ENCODE assay signal across 30 cellular contexts in the genomic region with DNA sequence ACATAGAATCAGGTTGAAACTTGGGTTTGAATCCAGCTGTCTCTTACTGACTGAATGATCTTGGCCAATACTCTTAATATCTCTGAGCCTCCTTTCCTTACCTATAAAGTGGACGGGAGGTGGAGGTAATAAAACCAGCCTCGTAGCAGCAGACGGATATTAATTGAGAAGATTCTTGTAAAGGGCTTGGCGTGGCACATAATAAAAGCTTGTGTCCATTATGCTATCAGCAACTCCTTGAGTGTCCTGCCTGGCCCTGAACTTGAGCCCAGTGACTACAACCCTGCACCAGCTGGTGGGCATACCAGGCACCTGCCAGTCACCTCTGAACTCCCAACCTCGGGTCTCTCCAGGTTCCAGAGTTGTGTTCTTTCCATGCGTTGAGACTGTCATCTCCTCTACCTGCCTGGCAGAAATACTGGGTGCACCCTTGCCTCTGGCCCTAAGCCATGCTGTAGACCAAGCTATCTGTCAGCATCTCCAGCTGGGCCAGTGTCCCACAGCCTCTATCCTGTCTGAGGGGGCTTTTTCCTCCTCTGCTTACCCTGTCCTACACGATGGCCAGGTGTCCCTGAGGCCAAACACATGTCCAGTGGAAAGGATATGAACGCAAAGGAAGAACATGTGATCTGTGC. TPM values are rescaled to one million over a fixed set of nuclear protein-coding genes. Genes with fewer than 3 reads are reported as not detected.
"Had no signal": no experiment of that assay in that cellular context is flagged by ENCODE, and none has a peak within 500 bp of the region (broad histone marks: within the 10 kb centered on the region; RNA-seq: fewer than 3 reads in every experiment).

No MANE protein-coding gene starts in this region.

- H3K27me3 ChIP-seq: hepatocyte, upper lobe of left lung had no signal

- ATAC-seq: sciatic nerve, T-cell had no signal

- H3K9ac ChIP-seq: SK-N-SH had no signal

- FAIRE-seq: endothelial cell of umbilical vein, frontal cortex, TTC549 had no signal

- H3K27ac Mint-ChIP-seq: activated CD4-positive, alpha-beta memory T cell treated with anti-CD3 and anti-CD28 coated beads, Interleukin-2, amount 10 ng/mL, durations not matched to agents 7 days and 5 days; activated naive CD4-positive, alpha-beta T cell treated with anti-CD3 and anti-CD28 coated beads, Interleukin-2, amount 10 ng/mL, durations not matched to agents 7 days and 5 days; activated T-cell treated with anti-CD3 and anti-CD28 coated beads, Interleukin-2, amount 50 U/mL, for 72 hours; nephron progenitor cell; T-cell had no signal

- H3K9me3 Mint-ChIP-seq: activated CD4-positive, alpha-beta memory T cell treated with anti-CD3 and anti-CD28 coated beads, Interleukin-2, amount 10 ng/mL, durations not matched to agents 7 days and 5 days; activated naive CD4-positive, alpha-beta T cell treated with anti-CD3 and anti-CD28 coated beads, Interleukin-2, amount 10 ng/mL, durations not matched to agents 7 days and 5 days; activated T-cell treated with anti-CD3 and anti-CD28 coated beads, Interleukin-2, amount 50 U/mL, for 72 hours; brain; nephron progenitor cell; T-cell had no signal

- H3K36me3 Mint-ChIP-seq: activated naive CD4-positive, alpha-beta T cell treated with anti-CD3 and anti-CD28 coated beads, Interleukin-2, amount 10 ng/mL, durations not matched to agents 7 days and 5 days; brain; T-cell had no signal

- H3K9me3 ChIP-seq: left ventricle myocardium inferior, SK-N-SH, upper lobe of left lung had no signal

- H3K4me3 Mint-ChIP-seq: activated CD4-positive, alpha-beta memory T cell treated with anti-CD3 and anti-CD28 coated beads, Interleukin-2, amount 10 ng/mL, durations not matched to agents 7 days and 5 days; activated naive CD4-positive, alpha-beta T cell treated with anti-CD3 and anti-CD28 coated beads, Interleukin-2, amount 10 ng/mL, durations not matched to agents 7 days and 5 days; activated T-cell treated with anti-CD3 and anti-CD28 coated beads, Interleukin-2, amount 50 U/mL, for 72 hours; brain; nephron progenitor cell; T-cell had no signal

- DNase-seq: activated CD4-positive, alpha-beta memory T cell treated with anti-CD3 and anti-CD28 coated beads, Interleukin-2, amount 10 ng/mL, durations not matched to agents 7 days and 5 days; activated effector memory CD4-positive, alpha-beta T cell treated with Interleukin-2 at 50 U/mL for 16 hours; activated naive CD4-positive, alpha-beta T cell treated with anti-CD3 and anti-CD28 coated beads, Interleukin-2, amount 10 ng/mL, durations not matched to agents 7 days and 5 days; activated T-cell treated with anti-CD3 and anti-CD28 coated beads, Interleukin-2, amount 50 U/mL, for 72 hours; aorta; central memory CD4-positive, alpha-beta T cell; dermis blood vessel endothelial cell; effector CD8-positive, alpha-beta T cell; glutamatergic neuron; kidney glomerular epithelial cell; left ventricle myocardium inferior; mammary epithelial cell; midbrain; nephron progenitor cell; nucleus accumbens; SK-N-SH; stimulated activated CD4-positive, alpha-beta T cell treated with anti-CD3 and anti-CD28 coated beads, Interleukin-15, amount 100 ng/mL, for 24 hours; stimulated activated CD4-positive, alpha-beta T cell treated with anti-CD3 and anti-CD28 coated beads, Interleukin-2, amount 100 ng/mL, for 48 hours; stimulated activated CD8-positive, alpha-beta memory T cell treated with anti-CD3 and anti-CD28 coated beads, Interleukin-4, amount 100 ng/mL, for 48 hours; stimulated activated naive CD4-positive, alpha-beta T cell treated with Interleukin-2 at 50 U/mL for 16 hours; T-cell had no signal

- H3K27me3 Mint-ChIP-seq: activated naive CD4-positive, alpha-beta T cell treated with anti-CD3 and anti-CD28 coated beads, Interleukin-2, amount 10 ng/mL, durations not matched to agents 7 days and 5 days; brain had no signal

- H3K4me2 ChIP-seq: hepatocyte, SK-N-SH, smooth muscle cell had no signal

- H3K27ac ChIP-seq: hepatocyte, left ventricle myocardium inferior had no signal

- H3K36me3 ChIP-seq: left ventricle myocardium inferior, upper lobe of left lung had no signal

- H3K4me3 ChIP-seq: hepatocyte, left ventricle myocardium inferior, smooth muscle cell, upper lobe of left lung had no signal

RNA-seq across cellular contexts. Expression of gene CAPN13, which starts 9.7 kb away (rescaled TPM):
- total RNA-seq: activated CD4-positive, alpha-beta memory T cell treated with anti-CD3 and anti-CD28 coated beads, Interleukin-2, amount 10 ng/mL, durations not matched to agents 7 days and 5 days; activated T-cell treated with anti-CD3 and anti-CD28 coated beads, Interleukin-2, amount 50 U/mL, for 72 hours; aorta; dermis blood vessel endothelial cell; endothelial cell of umbilical vein; frontal cortex; left ventricle myocardium inferior; subcutaneous adipose tissue had no signal
- polyA plus RNA-seq: endothelial cell of umbilical vein, mammary epithelial cell, SK-N-SH had no signal
